Comparison of ENCODE assay signal across 1 cellular context in the genomic region with DNA sequence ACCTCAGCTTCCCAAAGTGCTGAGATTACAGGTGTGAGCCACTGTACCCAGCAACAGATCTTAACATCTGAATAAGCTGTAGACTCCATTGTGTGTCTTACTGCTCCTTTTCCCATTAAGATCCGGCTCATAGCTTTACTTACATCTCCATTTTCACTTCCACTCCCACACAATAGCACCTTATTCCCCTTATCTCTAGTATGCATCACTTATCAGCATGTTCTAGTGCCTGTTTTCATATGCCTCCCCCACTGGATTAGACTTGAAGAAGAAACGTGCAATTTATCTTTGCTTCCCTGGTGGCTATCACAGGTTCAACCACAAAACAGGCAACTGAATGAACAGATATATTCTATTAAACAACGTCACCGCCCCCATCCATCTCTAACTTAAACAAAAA.
A peak's percentile ranks its signal among the peaks of the same experiment; 100 is the strongest.
TF ChIP-seq lines count a peak whose summit lies in the region.

No MANE protein-coding gene starts in this region.

TF ChIP-seq in K562, 482 proteins besides CTCF, POLR2A, EP300 and RAD21 (continues in another document):
- TF ChIP-seq, protein P1, sequence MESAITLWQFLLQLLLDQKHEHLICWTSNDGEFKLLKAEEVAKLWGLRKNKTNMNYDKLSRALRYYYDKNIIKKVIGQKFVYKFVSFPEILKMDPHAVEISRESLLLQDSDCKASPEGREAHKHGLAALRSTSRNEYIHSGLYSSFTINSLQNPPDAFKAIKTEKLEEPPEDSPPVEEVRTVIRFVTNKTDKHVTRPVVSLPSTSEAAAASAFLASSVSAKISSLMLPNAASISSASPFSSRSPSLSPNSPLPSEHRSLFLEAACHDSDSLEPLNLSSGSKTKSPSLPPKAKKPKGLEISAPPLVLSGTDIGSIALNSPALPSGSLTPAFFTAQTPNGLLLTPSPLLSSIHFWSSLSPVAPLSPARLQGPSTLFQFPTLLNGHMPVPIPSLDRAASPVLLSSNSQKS (CRISPR knock-in tag; IDR thresholded peaks at IDR 0.05): no peak
- TF ChIP-seq, protein P2, sequence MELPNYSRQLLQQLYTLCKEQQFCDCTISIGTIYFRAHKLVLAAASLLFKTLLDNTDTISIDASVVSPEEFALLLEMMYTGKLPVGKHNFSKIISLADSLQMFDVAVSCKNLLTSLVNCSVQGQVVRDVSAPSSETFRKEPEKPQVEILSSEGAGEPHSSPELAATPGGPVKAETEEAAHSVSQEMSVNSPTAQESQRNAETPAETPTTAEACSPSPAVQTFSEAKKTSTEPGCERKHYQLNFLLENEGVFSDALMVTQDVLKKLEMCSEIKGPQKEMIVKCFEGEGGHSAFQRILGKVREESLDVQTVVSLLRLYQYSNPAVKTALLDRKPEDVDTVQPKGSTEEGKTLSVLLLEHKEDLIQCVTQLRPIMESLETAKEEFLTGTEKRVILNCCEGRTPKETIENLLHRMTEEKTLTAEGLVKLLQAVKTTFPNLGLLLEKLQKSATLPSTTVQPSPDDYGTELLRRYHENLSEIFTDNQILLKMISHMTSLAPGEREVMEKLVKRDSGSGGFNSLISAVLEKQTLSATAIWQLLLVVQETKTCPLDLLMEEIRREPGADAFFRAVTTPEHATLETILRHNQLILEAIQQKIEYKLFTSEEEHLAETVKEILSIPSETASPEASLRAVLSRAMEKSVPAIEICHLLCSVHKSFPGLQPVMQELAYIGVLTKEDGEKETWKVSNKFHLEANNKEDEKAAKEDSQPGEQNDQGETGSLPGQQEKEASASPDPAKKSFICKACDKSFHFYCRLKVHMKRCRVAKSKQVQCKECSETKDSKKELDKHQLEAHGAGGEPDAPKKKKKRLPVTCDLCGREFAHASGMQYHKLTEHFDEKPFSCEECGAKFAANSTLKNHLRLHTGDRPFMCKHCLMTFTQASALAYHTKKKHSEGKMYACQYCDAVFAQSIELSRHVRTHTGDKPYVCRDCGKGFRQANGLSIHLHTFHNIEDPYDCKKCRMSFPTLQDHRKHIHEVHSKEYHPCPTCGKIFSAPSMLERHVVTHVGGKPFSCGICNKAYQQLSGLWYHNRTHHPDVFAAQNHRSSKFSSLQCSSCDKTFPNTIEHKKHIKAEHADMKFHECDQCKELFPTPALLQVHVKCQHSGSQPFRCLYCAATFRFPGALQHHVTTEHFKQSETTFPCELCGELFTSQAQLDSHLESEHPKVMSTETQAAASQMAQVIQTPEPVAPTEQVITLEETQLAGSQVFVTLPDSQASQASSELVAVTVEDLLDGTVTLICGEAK (IDR thresholded peaks at IDR 0.05): no peak
- TF ChIP-seq, protein P2 (CRISPR knock-in tag; IDR thresholded peaks at IDR 0.05): no peak
- no peak for TF ChIP-seq SP1 (CRISPR knock-in tag; IDR thresholded peaks at IDR 0.05)
- TF ChIP-seq ZNF239 (CRISPR knock-in tag; IDR thresholded peaks at IDR 0.05): no peak
- TF ChIP-seq, protein P3, sequence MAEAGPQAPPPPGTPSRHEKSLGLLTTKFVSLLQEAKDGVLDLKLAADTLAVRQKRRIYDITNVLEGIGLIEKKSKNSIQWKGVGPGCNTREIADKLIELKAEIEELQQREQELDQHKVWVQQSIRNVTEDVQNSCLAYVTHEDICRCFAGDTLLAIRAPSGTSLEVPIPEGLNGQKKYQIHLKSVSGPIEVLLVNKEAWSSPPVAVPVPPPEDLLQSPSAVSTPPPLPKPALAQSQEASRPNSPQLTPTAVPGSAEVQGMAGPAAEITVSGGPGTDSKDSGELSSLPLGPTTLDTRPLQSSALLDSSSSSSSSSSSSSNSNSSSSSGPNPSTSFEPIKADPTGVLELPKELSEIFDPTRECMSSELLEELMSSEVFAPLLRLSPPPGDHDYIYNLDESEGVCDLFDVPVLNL (CRISPR knock-in tag; IDR thresholded peaks at IDR 0.05; ENCODE audit: low read depth): no peak
- TF ChIP-seq TAL1 (IDR thresholded peaks at IDR 0.05): peak; percentile 17; the same call in 1 of the 2 replicates
- TF ChIP-seq, protein P4, sequence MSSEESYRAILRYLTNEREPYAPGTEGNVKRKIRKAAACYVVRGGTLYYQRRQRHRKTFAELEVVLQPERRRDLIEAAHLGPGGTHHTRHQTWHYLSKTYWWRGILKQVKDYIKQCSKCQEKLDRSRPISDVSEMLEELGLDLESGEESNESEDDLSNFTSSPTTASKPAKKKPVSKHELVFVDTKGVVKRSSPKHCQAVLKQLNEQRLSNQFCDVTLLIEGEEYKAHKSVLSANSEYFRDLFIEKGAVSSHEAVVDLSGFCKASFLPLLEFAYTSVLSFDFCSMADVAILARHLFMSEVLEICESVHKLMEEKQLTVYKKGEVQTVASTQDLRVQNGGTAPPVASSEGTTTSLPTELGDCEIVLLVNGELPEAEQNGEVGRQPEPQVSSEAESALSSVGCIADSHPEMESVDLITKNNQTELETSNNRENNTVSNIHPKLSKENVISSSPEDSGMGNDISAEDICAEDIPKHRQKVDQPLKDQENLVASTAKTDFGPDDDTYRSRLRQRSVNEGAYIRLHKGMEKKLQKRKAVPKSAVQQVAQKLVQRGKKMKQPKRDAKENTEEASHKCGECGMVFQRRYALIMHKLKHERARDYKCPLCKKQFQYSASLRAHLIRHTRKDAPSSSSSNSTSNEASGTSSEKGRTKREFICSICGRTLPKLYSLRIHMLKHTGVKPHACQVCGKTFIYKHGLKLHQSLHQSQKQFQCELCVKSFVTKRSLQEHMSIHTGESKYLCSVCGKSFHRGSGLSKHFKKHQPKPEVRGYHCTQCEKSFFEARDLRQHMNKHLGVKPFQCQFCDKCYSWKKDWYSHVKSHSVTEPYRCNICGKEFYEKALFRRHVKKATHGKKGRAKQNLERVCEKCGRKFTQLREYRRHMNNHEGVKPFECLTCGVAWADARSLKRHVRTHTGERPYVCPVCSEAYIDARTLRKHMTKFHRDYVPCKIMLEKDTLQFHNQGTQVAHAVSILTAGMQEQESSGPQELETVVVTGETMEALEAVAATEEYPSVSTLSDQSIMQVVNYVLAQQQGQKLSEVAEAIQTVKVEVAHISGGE (CRISPR knock-in tag; IDR thresholded peaks at IDR 0.05): no peak
- TF ChIP-seq CHD2 (IDR thresholded peaks at IDR 0.05; ENCODE audit: low read depth, low read length): no peak
- TF ChIP-seq GATA2 (CRISPR knock-in tag; IDR thresholded peaks at IDR 0.05): no peak
- TF ChIP-seq BHLHE40 (IDR thresholded peaks at IDR 0.05; ENCODE audit: low read length): peak; percentile 32; the same call in 1 of the 2 replicates
- no peak for TF ChIP-seq ZNF134 (CRISPR knock-in tag; conservative IDR thresholded peaks at IDR 0.05)
- TF ChIP-seq NFXL1 (CRISPR knock-in tag; IDR thresholded peaks at IDR 0.05): no peak
- no peak for TF ChIP-seq EP400 (IDR thresholded peaks at IDR 0.05)
- no peak for TF ChIP-seq HDGF (IDR thresholded peaks at IDR 0.05)
- no peak for TF ChIP-seq BDP1 (IDR thresholded peaks at IDR 0.05; ENCODE audit: insufficient read depth, insufficient read length)
- TF ChIP-seq TEAD4 (IDR thresholded peaks at IDR 0.05; ENCODE audit: low read length): 0 out of 2 replicates have a peak, but pooled peaks have one; percentile 43
- TF ChIP-seq TEAD4 (CRISPR knock-in tag; IDR thresholded peaks at IDR 0.05; ENCODE audit: borderline replicate concordance): no peak
- TF ChIP-seq NCOA4 (IDR thresholded peaks at IDR 0.05; ENCODE audit: partially characterized antibody): no peak
- no peak for TF ChIP-seq DIDO1 (tag; IDR thresholded peaks at IDR 0.05; ENCODE audit: low read depth)
- no peak for TF ChIP-seq NFE2 (IDR thresholded peaks at IDR 0.05; ENCODE audit: low read depth)
- no peak for TF ChIP-seq ASH1L (IDR thresholded peaks at IDR 0.05; ENCODE audit: borderline replicate concordance, low read depth, partially characterized antibody)
- TF ChIP-seq, protein P5, sequence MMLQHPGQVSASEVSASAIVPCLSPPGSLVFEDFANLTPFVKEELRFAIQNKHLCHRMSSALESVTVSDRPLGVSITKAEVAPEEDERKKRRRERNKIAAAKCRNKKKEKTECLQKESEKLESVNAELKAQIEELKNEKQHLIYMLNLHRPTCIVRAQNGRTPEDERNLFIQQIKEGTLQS (IDR thresholded peaks at IDR 0.05): no peak
- TF ChIP-seq, protein P5 (CRISPR knock-in tag; conservative IDR thresholded peaks at IDR 0.05): no peak
- no peak for TF ChIP-seq ELF1 (tag; IDR thresholded peaks at IDR 0.05)
- no peak for TF ChIP-seq WHSC1 (IDR thresholded peaks at IDR 0.05; ENCODE audit: low read length)
- TF ChIP-seq CBX1 (IDR thresholded peaks at IDR 0.05; ENCODE audit: low read depth): no peak
- no peak for TF ChIP-seq RB1 (IDR thresholded peaks at IDR 0.05; ENCODE audit: low read depth)
- TF ChIP-seq TCF7L2 (IDR thresholded peaks at IDR 0.05; ENCODE audit: low read depth, low read length): no peak
- TF ChIP-seq SOX6 (IDR thresholded peaks at IDR 0.05): peak; percentile 26; the same call in 1 of the 2 replicates
- no peak for TF ChIP-seq TCF7 (IDR thresholded peaks at IDR 0.05; ENCODE audit: borderline replicate concordance)
- TF ChIP-seq SRSF1 (IDR thresholded peaks at IDR 0.05; ENCODE audit: low read depth, low read length): no peak
- TF ChIP-seq GTF2A2 (tag; IDR thresholded peaks at IDR 0.05): no peak
- TF ChIP-seq, protein P6, sequence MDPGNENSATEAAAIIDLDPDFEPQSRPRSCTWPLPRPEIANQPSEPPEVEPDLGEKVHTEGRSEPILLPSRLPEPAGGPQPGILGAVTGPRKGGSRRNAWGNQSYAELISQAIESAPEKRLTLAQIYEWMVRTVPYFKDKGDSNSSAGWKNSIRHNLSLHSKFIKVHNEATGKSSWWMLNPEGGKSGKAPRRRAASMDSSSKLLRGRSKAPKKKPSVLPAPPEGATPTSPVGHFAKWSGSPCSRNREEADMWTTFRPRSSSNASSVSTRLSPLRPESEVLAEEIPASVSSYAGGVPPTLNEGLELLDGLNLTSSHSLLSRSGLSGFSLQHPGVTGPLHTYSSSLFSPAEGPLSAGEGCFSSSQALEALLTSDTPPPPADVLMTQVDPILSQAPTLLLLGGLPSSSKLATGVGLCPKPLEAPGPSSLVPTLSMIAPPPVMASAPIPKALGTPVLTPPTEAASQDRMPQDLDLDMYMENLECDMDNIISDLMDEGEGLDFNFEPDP (CRISPR knock-in tag; IDR thresholded peaks at IDR 0.05): no peak
- TF ChIP-seq, protein P7, sequence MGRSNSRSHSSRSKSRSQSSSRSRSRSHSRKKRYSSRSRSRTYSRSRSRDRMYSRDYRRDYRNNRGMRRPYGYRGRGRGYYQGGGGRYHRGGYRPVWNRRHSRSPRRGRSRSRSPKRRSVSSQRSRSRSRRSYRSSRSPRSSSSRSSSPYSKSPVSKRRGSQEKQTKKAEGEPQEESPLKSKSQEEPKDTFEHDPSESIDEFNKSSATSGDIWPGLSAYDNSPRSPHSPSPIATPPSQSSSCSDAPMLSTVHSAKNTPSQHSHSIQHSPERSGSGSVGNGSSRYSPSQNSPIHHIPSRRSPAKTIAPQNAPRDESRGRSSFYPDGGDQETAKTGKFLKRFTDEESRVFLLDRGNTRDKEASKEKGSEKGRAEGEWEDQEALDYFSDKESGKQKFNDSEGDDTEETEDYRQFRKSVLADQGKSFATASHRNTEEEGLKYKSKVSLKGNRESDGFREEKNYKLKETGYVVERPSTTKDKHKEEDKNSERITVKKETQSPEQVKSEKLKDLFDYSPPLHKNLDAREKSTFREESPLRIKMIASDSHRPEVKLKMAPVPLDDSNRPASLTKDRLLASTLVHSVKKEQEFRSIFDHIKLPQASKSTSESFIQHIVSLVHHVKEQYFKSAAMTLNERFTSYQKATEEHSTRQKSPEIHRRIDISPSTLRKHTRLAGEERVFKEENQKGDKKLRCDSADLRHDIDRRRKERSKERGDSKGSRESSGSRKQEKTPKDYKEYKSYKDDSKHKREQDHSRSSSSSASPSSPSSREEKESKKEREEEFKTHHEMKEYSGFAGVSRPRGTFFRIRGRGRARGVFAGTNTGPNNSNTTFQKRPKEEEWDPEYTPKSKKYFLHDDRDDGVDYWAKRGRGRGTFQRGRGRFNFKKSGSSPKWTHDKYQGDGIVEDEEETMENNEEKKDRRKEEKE (IDR thresholded peaks at IDR 0.05; ENCODE audit: borderline replicate concordance in 1 of 2, control insufficient read depth in 1 of 2, low read depth in 2 of 2, low read length in 1 of 2): no peak
- TF ChIP-seq, protein P8, sequence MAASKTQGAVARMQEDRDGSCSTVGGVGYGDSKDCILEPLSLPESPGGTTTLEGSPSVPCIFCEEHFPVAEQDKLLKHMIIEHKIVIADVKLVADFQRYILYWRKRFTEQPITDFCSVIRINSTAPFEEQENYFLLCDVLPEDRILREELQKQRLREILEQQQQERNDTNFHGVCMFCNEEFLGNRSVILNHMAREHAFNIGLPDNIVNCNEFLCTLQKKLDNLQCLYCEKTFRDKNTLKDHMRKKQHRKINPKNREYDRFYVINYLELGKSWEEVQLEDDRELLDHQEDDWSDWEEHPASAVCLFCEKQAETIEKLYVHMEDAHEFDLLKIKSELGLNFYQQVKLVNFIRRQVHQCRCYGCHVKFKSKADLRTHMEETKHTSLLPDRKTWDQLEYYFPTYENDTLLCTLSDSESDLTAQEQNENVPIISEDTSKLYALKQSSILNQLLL (CRISPR knock-in tag; IDR thresholded peaks at IDR 0.05; ENCODE audit: borderline replicate concordance): no peak
- TF ChIP-seq MEF2D (tag; conservative IDR thresholded peaks at IDR 0.05; ENCODE audit: low read depth): no peak
- TF ChIP-seq SUPT5H (IDR thresholded peaks at IDR 0.05): peak; percentile 28; the same call in 1 of the 2 replicates
- TF ChIP-seq TAF15 (IDR thresholded peaks at IDR 0.05; ENCODE audit: low read depth, low read length): no peak
- TF ChIP-seq ZNF444 (CRISPR knock-in tag; IDR thresholded peaks at IDR 0.05): no peak
- no peak for TF ChIP-seq SAFB (IDR thresholded peaks at IDR 0.05; ENCODE audit: borderline replicate concordance, low read depth, low read length)
- no peak for TF ChIP-seq POLR2G (IDR thresholded peaks at IDR 0.05; ENCODE audit: low read depth, low read length)
